12 cellular contexts compared by ENCODE assay signal in genomic region chr17:73297934-73298861, GRCh38. TPM values are rescaled to one million over a fixed set of nuclear protein-coding genes. Genes with fewer than 3 reads are reported as not detected.
DNase-seq lines count a peak whose midpoint lies in the region; ATAC-seq, FAIRE-seq and TF ChIP-seq lines count a peak whose summit lies in the region.
"Had no signal": no experiment of that assay in that cellular context is flagged by ENCODE, and none has a peak within 500 bp of the region (broad histone marks: within the 10 kb centered on the region; RNA-seq: fewer than 3 reads in every experiment).

No MANE protein-coding gene starts in this region.

- POLR2A ChIA-PET in T-cell (lab: Charles Lee) = interaction anchor here in 1 of 2 donors (0.6 kb wide), 1 partner anchor 76 kb away, joined by 3 read pairs; no protein-coding TSS in a partner anchor

- no peak overlapping the region for H3K4me3 Mint-ChIP-seq in T-cell
- H3K4me3 Mint-ChIP-seq in activated CD4-positive, alpha-beta T cell treated with anti-CD3 and anti-CD28 coated beads, Interleukin-2, amount 10 ng/mL, durations not matched to agents 24 days and 14 days = no peak overlapping the region

- CTCF ChIA-PET in T-cell (lab: Charles Lee) = interaction anchor here in 1 of 2 donors (0.6 kb wide), 1 partner anchor 38 kb away, joined by 3 read pairs; no protein-coding TSS in a partner anchor

- no peaks in the 10 kb centered on the region for H3K36me3 Mint-ChIP-seq in T-cell
- H3K36me3 Mint-ChIP-seq in activated CD4-positive, alpha-beta T cell treated with anti-CD3 and anti-CD28 coated beads, Interleukin-2, amount 10 ng/mL, durations not matched to agents 24 days and 14 days (ENCODE audit: low read depth) = no peaks in the 10 kb centered on the region

- peak; percentile 4 for FAIRE-seq in GM19239 (lab: Jason Lieb, UNC)
- FAIRE-seq: RCC 7860 had no signal

- peak overlapping the region in 3 of 4 donors; percentile 34 to 61 (median 61) for H3K27ac ChIP-seq in gastroesophageal sphincter
- H3K27ac ChIP-seq in sigmoid colon = peak overlapping the region in 3 of 4 donors; percentile 68 to 100 (median 80)

- H3K27me3 ChIP-seq in gastroesophageal sphincter (no peaks in the 10 kb centered on the region), sigmoid colon (no peaks in the 10 kb centered on the region)

- H3K4me3 ChIP-seq in gastroesophageal sphincter = no peak overlapping the region
- H3K4me3 ChIP-seq in sigmoid colon = peak overlapping the region in 1 of 4 donors; percentile 13

- no peaks in the 10 kb centered on the region for H3K9me3 Mint-ChIP-seq in T-cell
- no peaks in the 10 kb centered on the region for H3K9me3 Mint-ChIP-seq in activated CD4-positive, alpha-beta T cell treated with anti-CD3 and anti-CD28 coated beads, Interleukin-2, amount 10 ng/mL, durations not matched to agents 24 days and 14 days

- no peak for TF ChIP-seq EP300 in gastroesophageal sphincter (IDR thresholded peaks at IDR 0.05)
- TF ChIP-seq EP300 in sigmoid colon (IDR thresholded peaks at IDR 0.05) = no peak

- H3K36me3 ChIP-seq in gastroesophageal sphincter (peaks cover 0 to under 1% of the 10 kb centered on the region in 2 donors), sigmoid colon (no peaks in the 10 kb centered on the region)

- H3K9me3 ChIP-seq in gastroesophageal sphincter (no peaks in the 10 kb centered on the region), sigmoid colon (no peaks in the 10 kb centered on the region)

- DNase-seq in GM19239 (ENCODE audit: insufficient read length, low spot score) = no peak
- peak; percentile 19 for DNase-seq in MV-4-11 (lab: John Stamatoyannopoulos, UW)
- DNase-seq in sigmoid colon = no peak
- DNase-seq in HuH-7.5 (ENCODE audit: low spot score) = no peak
- no peak for DNase-seq in T-cell
- DNase-seq in activated CD4-positive, alpha-beta T cell treated with anti-CD3 and anti-CD28 coated beads, Interleukin-2, amount 10 ng/mL, durations not matched to agents 24 days and 14 days = no peak
- DNase-seq: DND-41, NCI-H1436 had no signal

- H3K4me1 ChIP-seq in gastroesophageal sphincter = peaks cover 2 to 88% (median 32%) of the 10 kb centered on the region in 3 donors
- peaks cover 0 to 86% (median 75%) of the 10 kb centered on the region in 4 donors for H3K4me1 ChIP-seq in sigmoid colon

- H3K27ac Mint-ChIP-seq in T-cell = no peak overlapping the region
- H3K27ac Mint-ChIP-seq in activated CD4-positive, alpha-beta T cell treated with anti-CD3 and anti-CD28 coated beads, Interleukin-2, amount 10 ng/mL, durations not matched to agents 24 days and 14 days = no peak overlapping the region

- H3K27me3 Mint-ChIP-seq in T-cell = no peaks in the 10 kb centered on the region
- H3K27me3 Mint-ChIP-seq in activated CD4-positive, alpha-beta T cell treated with anti-CD3 and anti-CD28 coated beads, Interleukin-2, amount 10 ng/mL, durations not matched to agents 24 days and 14 days = peaks cover 5% of the 10 kb centered on the region

- no peak for TF ChIP-seq POLR2A in gastroesophageal sphincter (IDR thresholded peaks at IDR 0.05)
- TF ChIP-seq POLR2A in sigmoid colon (IDR thresholded peaks at IDR 0.05) = no peak

- ATAC-seq in gastroesophageal sphincter (no peak), T-cell (replicated peaks in 1 of 4) (no peak), HG03025 (IDR thresholded peaks at IDR 0.05; ENCODE audit: low FRiP score, unreplicated experiment) (no peak)

- intact Hi-C loops in sigmoid colon (cut with DNase I) = no loop called here
- intact Hi-C loops in activated CD4-positive, alpha-beta T cell treated with anti-CD3 and anti-CD28 coated beads, Interleukin-2, amount 10 ng/mL, durations not matched to agents 24 days and 14 days (cut with micrococcal nuclease) = no loop called here

- 40 to 79% methylated on average over 5 to 8 of the region's 15 CpGs for WGBS in gastroesophageal sphincter (ENCODE audit: low coverage in 1 of 2), 2 donors
- 60 to 81% methylated on average over 15 of the region's 15 CpGs for WGBS in sigmoid colon, 2 donors

- TF ChIP-seq CTCF in gastroesophageal sphincter (IDR thresholded peaks at IDR 0.05) = no peak
- no peak for TF ChIP-seq CTCF in sigmoid colon (IDR thresholded peaks at IDR 0.05)

- H3K4me1 Mint-ChIP-seq in T-cell = no peaks in the 10 kb centered on the region
- H3K4me1 Mint-ChIP-seq in activated CD4-positive, alpha-beta T cell treated with anti-CD3 and anti-CD28 coated beads, Interleukin-2, amount 10 ng/mL, durations not matched to agents 24 days and 14 days = no peaks in the 10 kb centered on the region

RNA-seq across cellular contexts. Expression of gene CDC42EP4, which starts 13.6 kb away (rescaled TPM):
- total RNA-seq in gastroesophageal sphincter = 100 to 1,000 TPM in 1 of 4 donors, 10 to 100 TPM in 3; 69.4 to 106 (median 73.0) TPM
- 10 to 100 TPM; 68.1 to 87.6 (median 76.0) TPM for total RNA-seq in sigmoid colon
- polyA plus RNA-seq in sigmoid colon = 10 to 100 TPM; 44.0 to 57.3 (median 46.2) TPM
- total RNA-seq in T-cell = 1 to 10 TPM; 1.1 to 3.7 (median 1.3) TPM
- 0.86 and 0.95 TPM in 2 replicates for total RNA-seq in activated CD4-positive, alpha-beta T cell treated with anti-CD3 and anti-CD28 coated beads, Interleukin-2, amount 10 ng/mL, durations not matched to agents 24 days and 14 days

RNA-seq across cellular contexts. Expression of gene CPSF4L, which starts 36.5 kb away (rescaled TPM):
- total RNA-seq in gastroesophageal sphincter = not detected
- total RNA-seq in sigmoid colon = not detected
- not detected for polyA plus RNA-seq in sigmoid colon
- not detected for total RNA-seq in T-cell
- not detected in 2 replicates for total RNA-seq in activated CD4-positive, alpha-beta T cell treated with anti-CD3 and anti-CD28 coated beads, Interleukin-2, amount 10 ng/mL, durations not matched to agents 24 days and 14 days
- total RNA-seq: myocyte had no signal

Comparison
In these comparisons a context has a peak if more than half of its experiments do, and no peak if none do; other contexts are left out.
1. RNA of gene CDC42EP4, which starts 13.6 kb away (total RNA-seq): 68.1 to 87.6 TPM in sigmoid colon and 69.4 to 106 TPM in gastroesophageal sphincter; 1.1 to 3.7 TPM in T-cell and 0.86 to 0.95 TPM in activated CD4-positive, alpha-beta T cell treated with anti-CD3 and anti-CD28 coated beads, Interleukin-2, amount 10 ng/mL, durations not matched to agents 24 days and 14 days; every median in the first group is over 10 times any median in the second.